In genomic region chr1:29249951-29250581, GRCh38 we compare ENCODE assay signal across 1 cellular context.
TF ChIP-seq lines count a peak whose summit lies in the region.

No MANE protein-coding gene starts in this region.

TF ChIP-seq in IMR-90, 13 proteins besides CTCF, POLR2A, EP300 and RAD21:
- TF ChIP-seq MXI1 (IDR thresholded peaks at IDR 0.05; ENCODE audit: borderline replicate concordance, low read depth, low read length) (no peak), USF2 (IDR thresholded peaks at IDR 0.05; ENCODE audit: low read depth, low read length) (no peak), MAZ (IDR thresholded peaks at IDR 0.05; ENCODE audit: borderline replicate concordance, low read depth, low read length) (no peak), BHLHE40 (IDR thresholded peaks at IDR 0.05; ENCODE audit: low read depth, low read length) (no peak), ELK1 (IDR thresholded peaks at IDR 0.05; ENCODE audit: borderline replicate concordance, low read depth, low read length) (no peak), CEBPB (IDR thresholded peaks at IDR 0.05; ENCODE audit: low read depth, low read length) (no peak), SMC3 (IDR thresholded peaks at IDR 0.05; ENCODE audit: low read depth, low read length) (no peak), NFE2L2 (IDR thresholded peaks at IDR 0.05; ENCODE audit: low read depth, low read length) (no peak), CHD1 (IDR thresholded peaks at IDR 0.05; ENCODE audit: low read depth, low read length) (no peak), RCOR1 (IDR thresholded peaks at IDR 0.05; ENCODE audit: insufficient replicate concordance, low read length) (no peak), RFX5 (IDR thresholded peaks at IDR 0.05; ENCODE audit: low read depth, low read length) (no peak), MAFK (IDR thresholded peaks at IDR 0.05; ENCODE audit: low read depth, low read length) (no peak), FOS (IDR thresholded peaks at IDR 0.05; ENCODE audit: low read depth, low read length) (no peak)
